ENCODE assay signal across 1 cellular context in genomic region chr11:69443138-69443967, GRCh38.
TF ChIP-seq lines count a peak whose summit lies in the region.

No MANE protein-coding gene starts in this region.

TF ChIP-seq in K562, 482 proteins besides CTCF, POLR2A, EP300 and RAD21 (continued from another document and continues in another):
- TF ChIP-seq, protein P1, sequence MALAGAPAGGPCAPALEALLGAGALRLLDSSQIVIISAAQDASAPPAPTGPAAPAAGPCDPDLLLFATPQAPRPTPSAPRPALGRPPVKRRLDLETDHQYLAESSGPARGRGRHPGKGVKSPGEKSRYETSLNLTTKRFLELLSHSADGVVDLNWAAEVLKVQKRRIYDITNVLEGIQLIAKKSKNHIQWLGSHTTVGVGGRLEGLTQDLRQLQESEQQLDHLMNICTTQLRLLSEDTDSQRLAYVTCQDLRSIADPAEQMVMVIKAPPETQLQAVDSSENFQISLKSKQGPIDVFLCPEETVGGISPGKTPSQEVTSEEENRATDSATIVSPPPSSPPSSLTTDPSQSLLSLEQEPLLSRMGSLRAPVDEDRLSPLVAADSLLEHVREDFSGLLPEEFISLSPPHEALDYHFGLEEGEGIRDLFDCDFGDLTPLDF (CRISPR knock-in tag; IDR thresholded peaks at IDR 0.05), result peak; percentile 27; the same call in 1 of the 2 replicates
- peak; percentile 77 for TF ChIP-seq HMGN3 (IDR thresholded peaks at IDR 0.05; ENCODE audit: borderline replicate concordance, extremely low read depth, insufficient read length, low read depth, low read length)
- TF ChIP-seq SNRNP70 (optimal IDR thresholded peaks at IDR 0.05; ENCODE audit: low read depth, low read length), result no peak
- TF ChIP-seq, protein P2, sequence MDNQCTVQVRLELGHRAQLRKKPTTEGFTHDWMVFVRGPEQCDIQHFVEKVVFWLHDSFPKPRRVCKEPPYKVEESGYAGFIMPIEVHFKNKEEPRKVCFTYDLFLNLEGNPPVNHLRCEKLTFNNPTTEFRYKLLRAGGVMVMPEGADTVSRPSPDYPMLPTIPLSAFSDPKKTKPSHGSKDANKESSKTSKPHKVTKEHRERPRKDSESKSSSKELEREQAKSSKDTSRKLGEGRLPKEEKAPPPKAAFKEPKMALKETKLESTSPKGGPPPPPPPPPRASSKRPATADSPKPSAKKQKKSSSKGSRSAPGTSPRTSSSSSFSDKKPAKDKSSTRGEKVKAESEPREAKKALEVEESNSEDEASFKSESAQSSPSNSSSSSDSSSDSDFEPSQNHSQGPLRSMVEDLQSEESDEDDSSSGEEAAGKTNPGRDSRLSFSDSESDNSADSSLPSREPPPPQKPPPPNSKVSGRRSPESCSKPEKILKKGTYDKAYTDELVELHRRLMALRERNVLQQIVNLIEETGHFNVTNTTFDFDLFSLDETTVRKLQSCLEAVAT (IDR thresholded peaks at IDR 0.05), result no peak
- no peak for TF ChIP-seq NCOA2 (IDR thresholded peaks at IDR 0.05; ENCODE audit: partially characterized antibody in 2 of 2)
- TF ChIP-seq PHTF2 (CRISPR knock-in tag; IDR thresholded peaks at IDR 0.05), result no peak
- no peak for TF ChIP-seq LARP7 (IDR thresholded peaks at IDR 0.05)
- no peak for TF ChIP-seq ZNF408 (CRISPR knock-in tag; IDR thresholded peaks at IDR 0.05; ENCODE audit: low read depth)
- no peak for TF ChIP-seq PREB (CRISPR knock-in tag; IDR thresholded peaks at IDR 0.05)
- peak; percentile 44; the same call in 1 of the 2 replicates for TF ChIP-seq USF2 (CRISPR knock-in tag; IDR thresholded peaks at IDR 0.05)
- no peak for TF ChIP-seq ZNF239 (CRISPR knock-in tag; IDR thresholded peaks at IDR 0.05)
- no peak for TF ChIP-seq ZBTB26 (CRISPR knock-in tag; IDR thresholded peaks at IDR 0.05)
- no peak for TF ChIP-seq ZNF146 (CRISPR knock-in tag; IDR thresholded peaks at IDR 0.05; ENCODE audit: unreplicated experiment)
- no peak for TF ChIP-seq POLR3A (IDR thresholded peaks at IDR 0.05; ENCODE audit: borderline replicate concordance, extremely low read depth, insufficient read depth, insufficient read length)
- TF ChIP-seq TRIM28 (IDR thresholded peaks at IDR 0.05), result no peak
- TF ChIP-seq NFIC (IDR thresholded peaks at IDR 0.05), result peak; percentile 35; the same call in 1 of the 2 replicates
- TF ChIP-seq THRAP3 (IDR thresholded peaks at IDR 0.05; ENCODE audit: borderline replicate concordance), result no peak
- peak; percentile 51 for TF ChIP-seq CHD2 (IDR thresholded peaks at IDR 0.05; ENCODE audit: low read depth, low read length)
- TF ChIP-seq, protein P3, sequence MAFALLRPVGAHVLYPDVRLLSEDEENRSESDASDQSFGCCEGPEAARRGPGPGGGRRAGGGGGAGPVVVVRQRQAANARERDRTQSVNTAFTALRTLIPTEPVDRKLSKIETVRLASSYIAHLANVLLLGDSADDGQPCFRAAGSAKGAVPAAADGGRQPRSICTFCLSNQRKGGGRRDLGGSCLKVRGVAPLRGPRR (CRISPR knock-in tag; IDR thresholded peaks at IDR 0.05), result no peak
- no peak for TF ChIP-seq PTRF (tag; IDR thresholded peaks at IDR 0.05)
- TF ChIP-seq ETV1 (tag; conservative IDR thresholded peaks at IDR 0.05; ENCODE audit: low read depth), result no peak
- peak; percentile 68 for TF ChIP-seq ZNF766 (CRISPR knock-in tag; conservative IDR thresholded peaks at IDR 0.05)
- TF ChIP-seq ZNF586 (CRISPR knock-in tag; conservative IDR thresholded peaks at IDR 0.05), result no peak
- no peak for TF ChIP-seq FOXP4 (CRISPR knock-in tag; IDR thresholded peaks at IDR 0.05; ENCODE audit: borderline replicate concordance)
- TF ChIP-seq ZNF609 (CRISPR knock-in tag; IDR thresholded peaks at IDR 0.05; ENCODE audit: borderline replicate concordance), result 0 out of 2 replicates have a peak, but pooled peaks have one; percentile 58
- no peak for TF ChIP-seq ELF4 (CRISPR knock-in tag; IDR thresholded peaks at IDR 0.05)
- TF ChIP-seq ILK (tag; IDR thresholded peaks at IDR 0.05; ENCODE audit: borderline replicate concordance, low read depth), result no peak
- no peak for TF ChIP-seq ZNF174 (CRISPR knock-in tag; IDR thresholded peaks at IDR 0.05)
- TF ChIP-seq ZNF41 (CRISPR knock-in tag; conservative IDR thresholded peaks at IDR 0.05), result no peak; the same call in 1 of the 2 replicates
- TF ChIP-seq DIDO1 (tag; IDR thresholded peaks at IDR 0.05; ENCODE audit: low read depth), result no peak
- peak; percentile 49; the same call in 1 of the 2 replicates for TF ChIP-seq ESRRA (IDR thresholded peaks at IDR 0.05; ENCODE audit: borderline replicate concordance, low read depth)
- no peak for TF ChIP-seq ZFP30 (CRISPR knock-in tag; IDR thresholded peaks at IDR 0.05; ENCODE audit: borderline replicate concordance)
- TF ChIP-seq NRF1 (conservative IDR thresholded peaks at IDR 0.05 in 1 of 2, IDR thresholded peaks at IDR 0.05 in 1 of 2), result peak; percentile 87 to 89
- no peak for TF ChIP-seq ZC3H11A (IDR thresholded peaks at IDR 0.05; ENCODE audit: low read depth, low read length)
- TF ChIP-seq STAG1 (CRISPR knock-in tag; IDR thresholded peaks at IDR 0.05; ENCODE audit: borderline replicate concordance), result no peak
- TF ChIP-seq GTF2E2 (tag; IDR thresholded peaks at IDR 0.05), result peak; percentile 77
- TF ChIP-seq STAT5B (CRISPR knock-in tag; IDR thresholded peaks at IDR 0.05), result no peak
- TF ChIP-seq E2F3 (CRISPR knock-in tag; IDR thresholded peaks at IDR 0.05), result peak; percentile 82; the same call in 1 of the 2 replicates
- peak; percentile 26; the same call in 1 of the 2 replicates for TF ChIP-seq TAF7 (tag; IDR thresholded peaks at IDR 0.05)
- no peak for TF ChIP-seq RUNX1 (IDR thresholded peaks at IDR 0.05; ENCODE audit: low read depth)
- TF ChIP-seq MNT (conservative IDR thresholded peaks at IDR 0.05), result peak; percentile 74 to 85
- TF ChIP-seq ZC3H8 (IDR thresholded peaks at IDR 0.05), result no peak
- no peak for TF ChIP-seq POLR2AphosphoS2 (IDR thresholded peaks at IDR 0.05; ENCODE audit: low read length)
- no peak for TF ChIP-seq NFXL1 (CRISPR knock-in tag; IDR thresholded peaks at IDR 0.05)
- TF ChIP-seq ZNF551 (CRISPR knock-in tag; IDR thresholded peaks at IDR 0.05), result no peak
- no peak for TF ChIP-seq ZBTB8A (IDR thresholded peaks at IDR 0.05; ENCODE audit: partially characterized antibody)
- peak; percentile 94 for TF ChIP-seq RB1 (IDR thresholded peaks at IDR 0.05; ENCODE audit: low read depth)
- TF ChIP-seq NR2C2 (CRISPR knock-in tag; IDR thresholded peaks at IDR 0.05), result no peak
- TF ChIP-seq NR2C2 (tag; IDR thresholded peaks at IDR 0.05), result peak; percentile 66
- TF ChIP-seq KAT8 (IDR thresholded peaks at IDR 0.05; ENCODE audit: low read depth), result no peak
- TF ChIP-seq RAD51 (IDR thresholded peaks at IDR 0.05; ENCODE audit: borderline replicate concordance, low read depth), result no peak
- no peak for TF ChIP-seq ZNF785 (CRISPR knock-in tag; IDR thresholded peaks at IDR 0.05)
- 0 out of 2 replicates have a peak, but pooled peaks have one; percentile 63 for TF ChIP-seq SMAD4 (CRISPR knock-in tag; conservative IDR thresholded peaks at IDR 0.05)
- TF ChIP-seq, protein P4, sequence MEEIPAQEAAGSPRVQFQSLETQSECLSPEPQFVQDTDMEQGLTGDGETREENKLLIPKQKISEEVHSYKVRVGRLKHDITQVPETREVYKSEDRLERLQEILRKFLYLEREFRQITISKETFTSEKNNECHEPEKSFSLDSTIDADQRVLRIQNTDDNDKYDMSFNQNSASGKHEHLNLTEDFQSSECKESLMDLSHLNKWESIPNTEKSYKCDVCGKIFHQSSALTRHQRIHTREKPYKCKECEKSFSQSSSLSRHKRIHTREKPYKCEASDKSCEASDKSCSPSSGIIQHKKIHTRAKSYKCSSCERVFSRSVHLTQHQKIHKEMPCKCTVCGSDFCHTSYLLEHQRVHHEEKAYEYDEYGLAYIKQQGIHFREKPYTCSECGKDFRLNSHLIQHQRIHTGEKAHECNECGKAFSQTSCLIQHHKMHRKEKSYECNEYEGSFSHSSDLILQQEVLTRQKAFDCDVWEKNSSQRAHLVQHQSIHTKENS (CRISPR knock-in tag; IDR thresholded peaks at IDR 0.05), result no peak
- TF ChIP-seq SMARCA5 (IDR thresholded peaks at IDR 0.05), result no peak
- no peak for TF ChIP-seq ZNF583 (CRISPR knock-in tag; IDR thresholded peaks at IDR 0.05)
